Comparison of ENCODE assay signal across 23 cellular contexts in genomic region chr5:124832510-124832909, GRCh38.
"Had no signal": no experiment of that assay in that cellular context is flagged by ENCODE, and none has a peak within 500 bp of the region (broad histone marks: within the 10 kb centered on the region; RNA-seq: fewer than 3 reads in every experiment).

No MANE protein-coding gene starts in this region.

- H3K4me1 Mint-ChIP-seq: activated CD4-positive, alpha-beta T cell treated with anti-CD3 and anti-CD28 coated beads, Interleukin-2, amount 10 ng/mL, durations not matched to agents 7 days and 5 days; T-cell had no signal

- H3K27me3 ChIP-seq: brain microvascular endothelial cell had no signal

- H3K27ac Mint-ChIP-seq: activated CD4-positive, alpha-beta memory T cell treated with anti-CD3 and anti-CD28 coated beads for 36 hours; activated CD4-positive, alpha-beta T cell treated with anti-CD3 and anti-CD28 coated beads, Interleukin-2, amount 10 ng/mL, durations not matched to agents 7 days and 5 days; activated naive CD8-positive, alpha-beta T cell; T-cell had no signal

- H3K4me3 Mint-ChIP-seq: activated CD4-positive, alpha-beta memory T cell treated with anti-CD3 and anti-CD28 coated beads for 36 hours; activated CD4-positive, alpha-beta T cell treated with anti-CD3 and anti-CD28 coated beads, Interleukin-2, amount 10 ng/mL, durations not matched to agents 7 days and 5 days; activated naive CD8-positive, alpha-beta T cell; activated T-cell treated with anti-CD3 and anti-CD28 coated beads, Interleukin-2, amount 50 U/mL, for 4 hours; T-cell had no signal

- H3K27me3 Mint-ChIP-seq: activated CD4-positive, alpha-beta memory T cell treated with anti-CD3 and anti-CD28 coated beads for 36 hours; activated naive CD8-positive, alpha-beta T cell had no signal

- H3K36me3 Mint-ChIP-seq: activated CD4-positive, alpha-beta memory T cell treated with anti-CD3 and anti-CD28 coated beads for 36 hours; activated naive CD8-positive, alpha-beta T cell; T-cell had no signal

- ATAC-seq: activated T-cell treated with anti-CD3 and anti-CD28 coated beads, Interleukin-2, amount 50 U/mL, for 4 hours; T-cell had no signal

- DNase-seq: activated CD4-positive, alpha-beta memory T cell treated with anti-CD3 and anti-CD28 coated beads for 36 hours; activated CD4-positive, alpha-beta T cell treated with anti-CD3 and anti-CD28 coated beads, Interleukin-2, amount 10 ng/mL, durations not matched to agents 7 days and 5 days; activated CD4-positive, CD25-positive, alpha-beta regulatory T cell; activated CD8-positive, alpha-beta memory T cell treated with anti-CD3 and anti-CD28 coated beads for 24 hours; activated effector memory CD4-positive, alpha-beta T cell treated with anti-CD3 and anti-CD28 coated beads, Interleukin-2, amount 50 U/mL, for 16 hours; activated naive CD4-positive, alpha-beta T cell treated with Interleukin-2 at 50 U/mL for 16 hours; activated T-cell treated with anti-CD3 and anti-CD28 coated beads, Interleukin-2, amount 50 U/mL, for 4 hours; brain microvascular endothelial cell; cerebellar nuclear complex; NCI-H1092 treated with DMSO at 0.1 percent for 48 hours; NCI-H1417 treated with DMSO at 0.1 percent for 48 hours; NCI-H1694; NCI-H2029; NCI-H2107; NCI-H2171 treated with DMSO at 0.1 percent for 48 hours; NCI-H226; NCI-H526 treated with DMSO at 0.1 percent for 48 hours; NK-92 treated with Interleukin-12 subunit alpha and Interleukin-12 subunit beta, amount 100 ng/mL, for 24 hours; SIG-M5; T-cell; T-helper 2 cell; T1000 had no signal

- H3K36me3 ChIP-seq: brain microvascular endothelial cell had no signal

- H3K27ac ChIP-seq: brain microvascular endothelial cell had no signal

- H3K9me3 Mint-ChIP-seq: activated CD4-positive, alpha-beta T cell treated with anti-CD3 and anti-CD28 coated beads, Interleukin-2, amount 10 ng/mL, durations not matched to agents 7 days and 5 days; activated T-cell treated with anti-CD3 and anti-CD28 coated beads, Interleukin-2, amount 50 U/mL, for 4 hours had no signal
